Comparison of ENCODE assay signal across 8 cellular contexts in the genomic region with DNA sequence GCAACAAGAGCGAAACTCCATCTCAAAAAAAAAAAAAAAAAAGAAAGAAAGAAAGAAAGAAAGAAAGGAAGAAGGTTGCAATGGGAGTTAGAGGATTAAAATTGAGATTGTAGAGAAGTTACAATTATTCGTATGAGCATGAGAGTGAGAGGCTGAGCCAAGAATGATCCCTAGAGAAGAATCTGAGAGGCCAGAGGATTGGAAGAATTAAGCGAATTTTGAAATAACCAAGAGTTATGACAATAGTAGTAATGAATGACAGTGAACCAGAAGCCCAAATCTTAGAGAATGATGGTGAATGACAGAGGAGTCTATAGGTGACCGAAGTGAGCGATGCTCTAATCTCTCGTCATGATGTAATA. TPM values are rescaled to one million over a fixed set of nuclear protein-coding genes. Genes with fewer than 3 reads are reported as not detected.
DNase-seq lines count a peak whose midpoint lies in the region; ATAC-seq, FAIRE-seq and TF ChIP-seq lines count a peak whose summit lies in the region.

No MANE protein-coding gene starts in this region.

- H3K36me3 ChIP-seq in HUES6 (ENCODE audit: control insufficient read depth, insufficient read depth, low read length) (no peaks in the 10 kb centered on the region), muscle layer of duodenum (ENCODE audit: control insufficient read depth in 1 of 2, insufficient read depth in 2 of 2, low read length in 2 of 2) (no peaks in the 10 kb centered on the region)

- no peak for TF ChIP-seq POLR2A in A549 (IDR thresholded peaks at IDR 0.05; ENCODE audit: low read length)

- peak overlapping the region; percentile 45 for H3K27ac Mint-ChIP-seq in chondrocyte (ENCODE audit: unreplicated experiment)

- ATAC-seq in A549, result no peak

- H3K9me3 Mint-ChIP-seq in chondrocyte (ENCODE audit: low read depth), result no peaks in the 10 kb centered on the region

- H3K27me3 ChIP-seq in HUES6 (ENCODE audit: control insufficient read depth, insufficient read depth, low read length), result no peaks in the 10 kb centered on the region
- no peaks in the 10 kb centered on the region for H3K27me3 ChIP-seq in muscle layer of duodenum (ENCODE audit: low read depth, low read length)

- H3K4me1 Mint-ChIP-seq in chondrocyte (ENCODE audit: low read depth), result peaks cover 27% of the 10 kb centered on the region

- DNase-seq in A549 (ENCODE audit: low read depth in 1 of 2, low spot score in 1 of 2) (no peak), chondrocyte (ENCODE audit: low spot score) (no peak), NCI-H69 (lab: John Stamatoyannopoulos, UW) (no peak), amygdala (lab: John Stamatoyannopoulos, UW) (no peak), UCSD-AML1 (lab: John Stamatoyannopoulos, UW; ENCODE audit: unreplicated experiment) (no peak)
- DNase-seq in stimulated activated CD4-positive, alpha-beta T cell treated with anti-CD3 and anti-CD28 coated beads, Interleukin-2, amount 100 ng/mL, for 24 hours, result no peak

- peak overlapping the region; percentile 90 for H3K4me3 Mint-ChIP-seq in chondrocyte (ENCODE audit: unreplicated experiment)

- 8% methylated on average over 5 of the region's 6 CpGs for WGBS in A549 (ENCODE audit: missing lambda C conversion rate)

- no peaks in the 10 kb centered on the region for H3K36me3 Mint-ChIP-seq in chondrocyte (ENCODE audit: low read depth)

- H3K4me1 ChIP-seq in A549, result peaks cover 17% of the 10 kb centered on the region; the same call in 2 of the 3 replicates
- H3K4me1 ChIP-seq in HUES6 (ENCODE audit: control insufficient read depth, insufficient read depth, low read length), result peaks cover 16% of the 10 kb centered on the region; the same call in 1 of the 2 replicates
- H3K4me1 ChIP-seq in muscle layer of duodenum (ENCODE audit: control insufficient read depth in 1 of 2, insufficient read depth in 2 of 2, low read length in 2 of 2), result peaks cover 0 to 14% of the 10 kb centered on the region in 2 donors

- H3K9ac ChIP-seq in HUES6 (ENCODE audit: low read length), result no peak overlapping the region

- TF ChIP-seq CTCF in A549 (IDR thresholded peaks at IDR 0.05), result no peak
- no peak for TF ChIP-seq CTCF in chondrocyte (IDR thresholded peaks at IDR 0.05)

- H3K4me2 ChIP-seq in A549, result peak overlapping the region; percentile 98

- H3K4me3 ChIP-seq in A549 (peak overlapping the region; percentile 97), HUES6 (ENCODE audit: low read depth, low read length) (peak overlapping the region; percentile 95), muscle layer of duodenum (ENCODE audit: low read depth in 1 of 2, low read length in 2 of 2) (peak overlapping the region; percentile 59 to 96)

- FAIRE-seq in A549 (lab: Jason Lieb, UNC), result no peak

- POLR2A ChIA-PET in A549 (lab: Yijun Ruan, JAX), result interaction anchor here (0.6 to 1.3 kb wide), 4 partner anchors 13 to 116 kb away, joined by 3 to 6 read pairs (median 4); partner anchors contain the start of gene ZYG11A

- TF ChIP-seq RAD21 in A549 (conservative IDR thresholded peaks at IDR 0.05 in 1 of 2, IDR thresholded peaks at IDR 0.05 in 1 of 2), result no peak

- H3K9me3 ChIP-seq in A549 (no peaks in the 10 kb centered on the region), HUES6 (ENCODE audit: control insufficient read depth, insufficient read depth, low read depth, low read length) (no peaks in the 10 kb centered on the region), muscle layer of duodenum (ENCODE audit: control insufficient read depth in 1 of 2, low read length in 2 of 2) (no peaks in the 10 kb centered on the region)

- no peaks in the 10 kb centered on the region for H3K27me3 Mint-ChIP-seq in chondrocyte (ENCODE audit: low read depth)

- TF ChIP-seq EP300 in A549 (IDR thresholded peaks at IDR 0.05), result no peak

- CTCF ChIA-PET in A549 (lab: Yijun Ruan, JAX), result interaction anchor here (1.5 kb wide), 1 partner anchor 14 kb away, joined by 3 read pairs; no protein-coding TSS in a partner anchor

- peak overlapping the region; percentile 68 to 95 for H3K27ac ChIP-seq in A549
- H3K27ac ChIP-seq in HUES6 (ENCODE audit: low read depth, low read length), result no peak overlapping the region
- H3K27ac ChIP-seq in muscle layer of duodenum (ENCODE audit: low read length), result no peak overlapping the region

TF ChIP-seq in A549, 52 proteins besides CTCF, POLR2A, EP300 and RAD21:
- TF ChIP-seq FOSB (CRISPR knock-in tag; IDR thresholded peaks at IDR 0.05) (no peak), POLR2AphosphoS2 (conservative IDR thresholded peaks at IDR 0.05; ENCODE audit: low read length) (no peak), HOXB5 (CRISPR knock-in tag; IDR thresholded peaks at IDR 0.05) (no peak), ESRRA (IDR thresholded peaks at IDR 0.05; ENCODE audit: borderline replicate concordance, low read length) (no peak), ZNF302 (CRISPR knock-in tag; IDR thresholded peaks at IDR 0.05) (no peak), ZC3H11A (IDR thresholded peaks at IDR 0.05) (no peak), HEYL (CRISPR knock-in tag; IDR thresholded peaks at IDR 0.05) (no peak), KDM1A (IDR thresholded peaks at IDR 0.05; ENCODE audit: low read depth) (no peak), RCOR1 (IDR thresholded peaks at IDR 0.05; ENCODE audit: low read depth, low read length) (no peak), BHLHE40 (IDR thresholded peaks at IDR 0.05; ENCODE audit: low read depth, low read length) (no peak), REST (IDR thresholded peaks at IDR 0.05) (no peak), JUN (IDR thresholded peaks at IDR 0.05) (no peak), CHD4 (IDR thresholded peaks at IDR 0.05; ENCODE audit: borderline replicate concordance) (no peak), HOXA7 (CRISPR knock-in tag; IDR thresholded peaks at IDR 0.05) (no peak), E2F6 (IDR thresholded peaks at IDR 0.05; ENCODE audit: borderline replicate concordance, low read depth) (no peak), TP53 (CRISPR knock-in tag; IDR thresholded peaks at IDR 0.05) (no peak), RNF2 (IDR thresholded peaks at IDR 0.05; ENCODE audit: borderline replicate concordance, low read depth) (no peak), NFE2L2 (conservative IDR thresholded peaks at IDR 0.05; ENCODE audit: low read length) (no peak), PHF8 (IDR thresholded peaks at IDR 0.05; ENCODE audit: borderline replicate concordance, low read depth) (no peak)
TF ChIP-seq in A549: peak in this region for 0.

RNA-seq across cellular contexts. Expression of gene ZYG11B, which starts 0.4 kb away (rescaled TPM):
- 14.1 and 15.9 TPM in 2 replicates for polyA plus RNA-seq in A549 (2011; rRNA removed)
- polyA plus RNA-seq in A549 (2012; cell fraction: cytosol; rRNA removed), result 2.6 and 4.2 TPM in 2 replicates
- polyA plus RNA-seq in A549 (2012; cell fraction: nucleus; rRNA removed), result 1.8 and 2.6 TPM in 2 replicates
- polyA plus RNA-seq in A549 (2017; fragmentation: RNase III; extraction: RNeasy Plus Mini Kit Qiagen cat#74134 plus additional on column Dnase treatment), result 5.4 to 5.8 TPM (median 5.5 TPM) in 3 replicates
- polyA minus RNA-seq in A549 (2011; rRNA and poly(A)+ RNA removed), result 27.9 and 28.8 TPM in 2 replicates
- total RNA-seq in chondrocyte, result 36.3 to 42.1 TPM (median 38.3 TPM) in 3 replicates

RNA-seq across cellular contexts. Expression of gene COA7, which starts 27.7 kb away (rescaled TPM):
- 17.1 and 18.1 TPM in 2 replicates for polyA plus RNA-seq in A549 (2011; rRNA removed)
- 12.7 and 17.8 TPM in 2 replicates for polyA plus RNA-seq in A549 (2012; cell fraction: cytosol; rRNA removed)
- polyA plus RNA-seq in A549 (2012; cell fraction: nucleus; rRNA removed), result 7.2 and 9.4 TPM in 2 replicates
- polyA plus RNA-seq in A549 (2017; fragmentation: RNase III; extraction: RNeasy Plus Mini Kit Qiagen cat#74134 plus additional on column Dnase treatment), result 22.0 to 23.6 TPM (median 22.3 TPM) in 3 replicates
- polyA minus RNA-seq in A549 (2011; rRNA and poly(A)+ RNA removed), result 24.1 and 29.5 TPM in 2 replicates
- 23.7 to 24.1 TPM (median 23.8 TPM) in 3 replicates for total RNA-seq in chondrocyte

Comparison
In these comparisons a context has a peak if more than half of its experiments do, and no peak if none do; other contexts are left out.
1. H3K27ac ChIP-seq: peak in A549 (2 of 2); none in HUES6 (single experiment) and muscle layer of duodenum (single experiment).
2. Peak in every context shown above with its lines, with median percentiles within 50 percentile points of each other: H3K4me3 ChIP-seq.